14 cellular contexts compared by ENCODE assay signal in the genomic region with DNA sequence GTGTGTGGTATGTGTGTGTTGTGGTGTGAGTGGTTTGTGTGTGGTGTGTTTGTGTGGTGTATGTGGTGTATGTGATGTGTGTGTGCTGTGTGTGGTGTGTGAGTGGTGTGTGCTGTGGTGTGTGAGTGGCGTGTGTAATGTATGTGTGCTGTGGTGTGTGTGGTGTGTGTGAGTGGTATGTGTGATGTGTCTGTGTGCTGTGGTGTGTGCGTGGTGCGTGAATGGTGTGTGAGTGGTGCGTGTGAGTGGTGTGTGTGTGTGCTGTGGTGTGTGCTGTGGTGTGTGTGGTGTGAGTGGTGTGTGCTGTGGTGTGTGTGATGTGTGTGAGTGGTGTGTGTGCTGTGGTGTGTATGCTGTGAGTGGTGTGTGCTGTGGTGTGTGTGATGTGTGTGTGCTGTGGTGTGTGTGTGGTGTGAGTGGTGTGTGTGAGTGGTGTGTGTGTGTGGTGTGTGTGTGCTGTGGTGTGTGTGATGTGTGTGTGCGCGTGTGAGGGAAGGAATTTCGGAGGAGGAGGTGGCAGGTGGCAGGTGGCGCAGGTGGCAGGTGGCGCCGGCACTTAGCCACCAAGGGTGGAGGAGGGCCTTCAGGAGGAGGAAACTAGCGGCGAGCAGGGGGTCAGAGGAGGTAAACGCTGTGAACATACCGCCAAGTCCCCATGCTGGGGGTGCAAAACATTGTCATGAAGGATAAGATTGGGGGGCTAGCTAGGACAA.
A peak's percentile ranks its signal among the peaks of the same experiment; 100 is the strongest.
DNase-seq lines count a peak whose midpoint lies in the region; ATAC-seq, FAIRE-seq and TF ChIP-seq lines count a peak whose summit lies in the region.
"Had no signal": no experiment of that assay in that cellular context is flagged by ENCODE, and none has a peak within 500 bp of the region (broad histone marks: within the 10 kb centered on the region; RNA-seq: fewer than 3 reads in every experiment).

No MANE protein-coding gene starts in this region.

- no peak for TF ChIP-seq EP300 in A549 (IDR thresholded peaks at IDR 0.05)

- H3K27ac ChIP-seq in A549 = peak overlapping the region; percentile 81 to 89; a peak in 5 of 6 replicates
- H3K27ac ChIP-seq in GM23338 (ENCODE audit: low read depth) = no peak overlapping the region
- no peak overlapping the region for H3K27ac ChIP-seq in astrocyte (ENCODE audit: low read depth, low read length)
- H3K27ac ChIP-seq: gastrocnemius medialis, upper lobe of right lung had no signal

- POLR2A ChIA-PET in A549 (lab: Yijun Ruan, JAX) = no interaction called here

- H3K36me3 ChIP-seq in GM23338 (ENCODE audit: insufficient read depth) = no peaks in the 10 kb centered on the region
- no peaks in the 10 kb centered on the region for H3K36me3 ChIP-seq in astrocyte (ENCODE audit: insufficient read depth, low read length)
- H3K36me3 ChIP-seq: gastrocnemius medialis, upper lobe of right lung had no signal

- H3K9ac ChIP-seq in astrocyte (ENCODE audit: low read length) = no peak overlapping the region

- H3K4me1 Mint-ChIP-seq in GM23338 (no peaks in the 10 kb centered on the region; the same call in 2 of the 3 replicates), astrocyte (ENCODE audit: low read depth, unreplicated experiment) (no peaks in the 10 kb centered on the region)

- H3K36me3 Mint-ChIP-seq in GM23338 (ENCODE audit: low read depth) = no peaks in the 10 kb centered on the region
- H3K36me3 Mint-ChIP-seq in astrocyte (ENCODE audit: low read depth, unreplicated experiment) = no peaks in the 10 kb centered on the region
- H3K36me3 Mint-ChIP-seq: brain had no signal

- H3K4me1 ChIP-seq in A549 = 0 out of 3 replicates have a peak, but pooled peaks cover 7% of the 10 kb centered on the region
- H3K4me1 ChIP-seq in GM23338 (ENCODE audit: insufficient read depth) = no peaks in the 10 kb centered on the region
- H3K4me1 ChIP-seq in astrocyte (ENCODE audit: insufficient read depth, low read length) = no peaks in the 10 kb centered on the region
- H3K4me1 ChIP-seq: gastrocnemius medialis, upper lobe of right lung had no signal

- CTCF ChIA-PET in A549 (lab: Yijun Ruan, JAX) = no interaction called here

- no peak for TF ChIP-seq CTCF in A549 (IDR thresholded peaks at IDR 0.05)
- TF ChIP-seq CTCF in GM23338 (conservative IDR thresholded peaks at IDR 0.05; ENCODE audit: low read depth in 2 of 2) = no peak
- TF ChIP-seq CTCF in astrocyte (IDR thresholded peaks at IDR 0.05; ENCODE audit: insufficient read depth, low read depth, low read length) = no peak

- peaks cover 5% of the 10 kb centered on the region for H3K27me3 Mint-ChIP-seq in GM23338 (ENCODE audit: insufficient read depth, low read depth, poor library complexity)
- H3K27me3 Mint-ChIP-seq in astrocyte (ENCODE audit: low read depth, unreplicated experiment) = peaks cover 56% of the 10 kb centered on the region

- 0 out of 2 replicates have a peak, but pooled peaks cover 3% of the 10 kb centered on the region for H3F3A ChIP-seq in GM23338 (replicated peaks; ENCODE audit: low read depth)

- H3K9me3 ChIP-seq in A549 (no peaks in the 10 kb centered on the region), astrocyte (ENCODE audit: insufficient read depth, low read depth, low read length) (peaks cover 10% of the 10 kb centered on the region)
- H3K9me3 ChIP-seq: gastrocnemius medialis, upper lobe of right lung had no signal

- H3K27me3 ChIP-seq in GM23338 (ENCODE audit: insufficient read depth) = no peaks in the 10 kb centered on the region
- peaks cover 12% of the 10 kb centered on the region for H3K27me3 ChIP-seq in astrocyte (ENCODE audit: insufficient read depth, low read length)

- H3K4me3 ChIP-seq in A549 = peak overlapping the region; percentile 55
- no peak overlapping the region for H3K4me3 ChIP-seq in GM23338
- H3K4me3 ChIP-seq in astrocyte (ENCODE audit: insufficient read depth, low read depth, low read length) = no peak overlapping the region
- H3K4me3 ChIP-seq: gastrocnemius medialis, upper lobe of right lung had no signal

- H3K27ac Mint-ChIP-seq in GM23338 (no peak overlapping the region), astrocyte (ENCODE audit: unreplicated experiment) (no peak overlapping the region)
- H3K27ac Mint-ChIP-seq: brain had no signal

- no peak for TF ChIP-seq RAD21 in A549 (conservative IDR thresholded peaks at IDR 0.05 in 1 of 2, IDR thresholded peaks at IDR 0.05 in 1 of 2)

- FAIRE-seq in A549 (lab: Jason Lieb, UNC) (no peak), astrocyte (lab: Jason Lieb, UNC) (peak; percentile 13)

- H3K9me3 Mint-ChIP-seq in GM23338 (no peaks in the 10 kb centered on the region), astrocyte (ENCODE audit: unreplicated experiment) (peaks cover 2% of the 10 kb centered on the region)

- H3K79me2 ChIP-seq in GM23338 (replicated peaks; ENCODE audit: insufficient read depth) (no peaks in the 10 kb centered on the region), astrocyte (ENCODE audit: insufficient read depth, low read length) (no peaks in the 10 kb centered on the region)

- WGBS in A549 (ENCODE audit: missing lambda C conversion rate) = 36% methylated on average over 14 of the region's 14 CpGs

- ATAC-seq in A549 (peak; percentile 1 to 5; a peak in 1 of 6 replicates), GM23338 (no peak), GM19467 (IDR thresholded peaks at IDR 0.05; ENCODE audit: unreplicated experiment) (no peak), GM18511 (IDR thresholded peaks at IDR 0.05; ENCODE audit: unreplicated experiment) (no peak), GM21737 (IDR thresholded peaks at IDR 0.05; ENCODE audit: unreplicated experiment) (no peak)
- ATAC-seq: gastrocnemius medialis, left cardiac atrium, upper lobe of right lung had no signal

- DNase-seq in A549 (ENCODE audit: low read depth in 1 of 2, low spot score in 1 of 2) (peak in 1 of 2 experiments; percentile 24), GM23338 (ENCODE audit: low spot score) (peak; percentile 13), NCI-H2107 treated with DMSO at 0.1 percent for 48 hours (lab: John Stamatoyannopoulos, UW; ENCODE audit: unreplicated experiment) (peak; percentile 65), astrocyte (ENCODE audit: low read depth) (no peak), NCI-H1694 treated with DMSO at 0.1 percent for 48 hours (lab: John Stamatoyannopoulos, UW) (no peak)
- DNase-seq: activated CD8-positive, alpha-beta memory T cell treated with anti-CD3 and anti-CD28 coated beads for 24 hours; activated naive CD4-positive, alpha-beta T cell; gastrocnemius medialis; left cardiac atrium; upper lobe of right lung had no signal

- no peaks in the 10 kb centered on the region for H3K9me2 ChIP-seq in GM23338 (ENCODE audit: insufficient read depth)

- no peak overlapping the region for H2AFZ ChIP-seq in GM23338
- H2AFZ ChIP-seq in astrocyte (ENCODE audit: low read depth, low read length) = no peak overlapping the region

- H3K4me3 Mint-ChIP-seq in GM23338 (no peak overlapping the region), astrocyte (ENCODE audit: unreplicated experiment) (no peak overlapping the region)
- H3K4me3 Mint-ChIP-seq: brain had no signal

- H4K20me1 ChIP-seq in GM23338 (replicated peaks; ENCODE audit: insufficient read depth) = no peaks in the 10 kb centered on the region
- H4K20me1 ChIP-seq in astrocyte (ENCODE audit: insufficient read depth, low read length) = no peaks in the 10 kb centered on the region

- H3K4me2 ChIP-seq in A549 (peak overlapping the region; percentile 69), GM23338 (peak overlapping the region; percentile 68; the same call in 1 of the 2 replicates), astrocyte (ENCODE audit: low read length) (no peak overlapping the region)

- no peak for TF ChIP-seq POLR2A in A549 (IDR thresholded peaks at IDR 0.05; ENCODE audit: low read length)

TF ChIP-seq in A549, 52 proteins besides CTCF, POLR2A, EP300 and RAD21 (continues in another document):
- TF ChIP-seq NFE2L2 (conservative IDR thresholded peaks at IDR 0.05; ENCODE audit: low read length) (no peak), BHLHE40 (IDR thresholded peaks at IDR 0.05; ENCODE audit: low read depth, low read length) (no peak), ZFP36 (IDR thresholded peaks at IDR 0.05; ENCODE audit: borderline replicate concordance, partially characterized antibody) (no peak), PHF8 (IDR thresholded peaks at IDR 0.05; ENCODE audit: borderline replicate concordance, low read depth) (no peak), HES2 (IDR thresholded peaks at IDR 0.05) (no peak), NR3C1 (IDR thresholded peaks at IDR 0.05) (no peak), TFCP2L1 (CRISPR knock-in tag; IDR thresholded peaks at IDR 0.05) (no peak)

TF ChIP-seq in GM23338, 12 proteins besides CTCF, POLR2A, EP300 and RAD21 (continues in another document):
- TF ChIP-seq EZH2 (IDR thresholded peaks at IDR 0.05; ENCODE audit: low read depth, unreplicated experiment) (no peak), STAT1 (IDR thresholded peaks at IDR 0.05; ENCODE audit: unreplicated experiment) (no peak), CREB1 (CRISPR knock-in tag; IDR thresholded peaks at IDR 0.05; ENCODE audit: low read depth) (no peak), POLR2AphosphoS5 (IDR thresholded peaks at IDR 0.05; ENCODE audit: low read depth) (no peak), EZH2phosphoT487 (IDR thresholded peaks at IDR 0.05; ENCODE audit: unreplicated experiment) (no peak)

Comparison
In these comparisons a context has a peak if more than half of its experiments do, and no peak if none do; other contexts are left out.
1. ATAC-seq: peak in A549 (2 of 2); none in GM23338 (single experiment), GM19467 (single experiment), GM18511 (single experiment) and GM21737 (single experiment).
2. DNase-seq: peak in GM23338 (single experiment) and NCI-H2107 treated with DMSO at 0.1 percent for 48 hours (single experiment); none in astrocyte (single experiment) and NCI-H1694 treated with DMSO at 0.1 percent for 48 hours (single experiment).
3. H3K27ac ChIP-seq: peak in A549 (2 of 2); none in GM23338 (single experiment) and astrocyte (single experiment).